In the genomic region with DNA sequence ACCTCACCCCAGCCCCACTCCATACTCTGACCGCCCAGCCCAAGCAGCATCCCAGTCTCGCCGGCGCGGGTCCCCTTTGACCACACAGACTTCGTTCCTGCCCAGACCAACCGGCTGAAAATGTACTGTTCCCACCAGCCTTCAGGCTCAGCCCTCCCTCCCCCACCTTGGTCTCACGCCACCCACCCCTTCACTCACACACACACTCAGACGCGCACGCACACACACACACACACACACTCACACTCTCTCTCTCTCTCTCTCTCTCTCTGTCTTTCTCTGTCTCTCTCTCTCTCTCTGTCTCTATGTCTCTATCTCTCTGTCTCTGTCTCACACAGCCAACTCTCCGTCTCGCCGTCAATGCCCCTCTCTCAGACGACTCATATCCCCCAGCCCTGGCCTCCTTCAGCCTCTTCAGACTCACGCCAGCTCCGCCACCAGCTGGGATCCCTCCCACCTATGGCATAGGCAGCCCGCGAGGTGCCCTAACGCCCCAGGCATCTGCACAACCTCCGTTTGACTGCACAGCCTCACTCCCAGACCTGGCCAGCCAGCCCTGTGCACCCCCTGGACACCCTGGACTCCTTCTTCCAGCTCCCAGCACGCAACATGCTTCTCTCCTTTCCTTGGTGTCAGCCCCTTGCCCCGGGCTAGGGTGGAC, we compare ENCODE assay signal across 9 cellular contexts. TPM values are rescaled to one million over a fixed set of nuclear protein-coding genes. Genes with fewer than 3 reads are reported as not detected.
"Had no signal": no experiment of that assay in that cellular context is flagged by ENCODE, and none has a peak within 500 bp of the region (broad histone marks: within the 10 kb centered on the region; RNA-seq: fewer than 3 reads in every experiment).

No MANE protein-coding gene starts in this region.

RNA-seq across cellular contexts. Expression of a gene that starts 46.1 kb away (rescaled TPM):
- total RNA-seq: activated CD4-positive, alpha-beta T cell treated with anti-CD3 and anti-CD28 coated beads, Interleukin-2, amount 10 ng/mL, durations not matched to agents 7 days and 5 days; activated CD8-positive, alpha-beta T cell treated with anti-CD3 and anti-CD28 coated beads for 36 hours; activated naive CD4-positive, alpha-beta T cell treated with anti-CD3 and anti-CD28 coated beads for 36 hours; activated naive CD8-positive, alpha-beta T cell treated with anti-CD3 and anti-CD28 coated beads for 36 hours; activated T-helper 1 cell treated with anti-CD3 and anti-CD28 coated beads, Interleukin-12 subunit alpha, Interleukin-12 subunit beta, Interleukin-2, Interleukin-4 antibody, amounts not matched to agents 30 ng/mL and 10 ng/mL and 1 ng/mL, durations not matched to agents 14 hours and 24 hours and 36 hours; astrocyte; bronchial epithelial cell; foreskin keratinocyte; glomerular endothelial cell had no signal
